Comparison of ENCODE assay signal across 8 cellular contexts in the genomic region with DNA sequence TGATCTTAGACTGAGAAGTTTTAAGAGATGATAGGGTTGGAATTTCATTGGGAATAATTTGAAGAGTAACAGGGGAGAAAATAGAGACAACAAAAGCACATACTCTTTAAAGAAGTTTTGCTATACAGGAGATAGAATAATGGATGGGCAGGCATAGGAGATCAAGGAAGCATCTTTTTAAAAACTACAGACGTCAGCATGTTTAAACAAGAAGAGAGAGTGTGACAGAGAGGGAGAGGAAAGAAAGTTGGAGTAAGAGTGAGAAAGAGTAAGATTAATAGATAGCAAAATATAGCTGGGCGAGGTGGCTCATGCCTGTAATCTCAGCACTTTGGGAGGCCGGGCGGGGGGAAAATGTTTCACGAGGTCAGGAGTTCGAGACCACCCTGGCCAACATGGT. TPM values are rescaled to one million over a fixed set of nuclear protein-coding genes. Genes with fewer than 3 reads are reported as not detected.
"Had no signal": no experiment of that assay in that cellular context is flagged by ENCODE, and none has a peak within 500 bp of the region (broad histone marks: within the 10 kb centered on the region; RNA-seq: fewer than 3 reads in every experiment).

No MANE protein-coding gene starts in this region.

- H2AFZ ChIP-seq: GM23338 had no signal

- H3K27ac ChIP-seq: KMS-11 had no signal

- FAIRE-seq: H1, H54 had no signal

- H3K4me1 ChIP-seq: HAP-1 had no signal

- H3K36me3 ChIP-seq: HAP-1 had no signal

- H3K9ac ChIP-seq: KMS-11 had no signal

- H3K4me3 ChIP-seq: GM23338, HAP-1 had no signal

- H3K9me3 ChIP-seq: HAP-1 had no signal

- ATAC-seq: GM23338, HCT116 had no signal

- DNase-seq: KBM-7 had no signal

- H3K4me2 ChIP-seq: GM23338, KMS-11 had no signal

RNA-seq across cellular contexts. Expression of a gene that starts 5.3 kb away (rescaled TPM):
- total RNA-seq: HT-29 had no signal
